Comparison of ENCODE assay signal across 1 cellular context in the genomic region with DNA sequence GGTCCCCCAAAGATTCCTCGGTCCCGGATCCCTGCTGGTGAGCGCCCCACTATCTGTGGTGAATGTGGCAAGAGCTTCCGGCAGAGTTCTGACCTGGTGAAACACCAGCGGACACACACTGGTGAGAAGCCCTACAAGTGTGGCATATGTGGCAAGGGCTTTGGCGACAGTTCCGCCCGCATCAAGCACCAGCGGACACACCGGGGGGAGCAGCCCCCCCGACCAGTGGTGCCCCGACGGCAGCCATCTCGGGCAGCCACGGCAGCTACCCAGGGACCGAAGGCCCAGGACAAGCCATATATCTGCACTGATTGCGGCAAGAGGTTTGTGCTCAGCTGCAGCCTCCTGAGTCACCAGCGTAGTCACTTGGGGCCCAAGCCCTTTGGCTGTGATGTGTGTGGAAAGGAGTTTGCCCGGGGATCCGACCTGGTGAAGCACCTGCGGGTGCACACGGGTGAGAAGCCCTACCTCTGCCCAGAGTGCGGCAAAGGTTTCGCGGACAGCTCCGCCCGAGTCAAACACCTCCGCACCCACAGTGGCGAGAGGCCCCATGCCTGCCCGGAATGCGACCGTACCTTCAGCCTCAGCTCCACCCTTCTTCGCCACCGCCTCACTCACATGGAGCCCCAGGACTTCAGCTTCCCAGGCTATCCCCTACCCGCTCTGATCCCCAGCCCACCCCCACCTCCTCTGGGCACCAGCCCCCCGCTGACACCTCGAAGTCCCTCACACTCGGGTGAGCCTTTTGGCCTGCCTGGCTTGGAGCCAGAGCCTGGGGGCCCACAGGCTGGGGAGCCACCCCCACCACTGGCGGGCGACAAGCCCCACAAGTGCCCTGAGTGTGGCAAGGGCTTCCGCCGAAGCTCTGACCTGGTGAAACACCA.
TF ChIP-seq lines count a peak whose summit lies in the region.

No MANE protein-coding gene starts in this region.

TF ChIP-seq in K562, 482 proteins besides CTCF, POLR2A, EP300 and RAD21:
- TF ChIP-seq, protein P1, sequence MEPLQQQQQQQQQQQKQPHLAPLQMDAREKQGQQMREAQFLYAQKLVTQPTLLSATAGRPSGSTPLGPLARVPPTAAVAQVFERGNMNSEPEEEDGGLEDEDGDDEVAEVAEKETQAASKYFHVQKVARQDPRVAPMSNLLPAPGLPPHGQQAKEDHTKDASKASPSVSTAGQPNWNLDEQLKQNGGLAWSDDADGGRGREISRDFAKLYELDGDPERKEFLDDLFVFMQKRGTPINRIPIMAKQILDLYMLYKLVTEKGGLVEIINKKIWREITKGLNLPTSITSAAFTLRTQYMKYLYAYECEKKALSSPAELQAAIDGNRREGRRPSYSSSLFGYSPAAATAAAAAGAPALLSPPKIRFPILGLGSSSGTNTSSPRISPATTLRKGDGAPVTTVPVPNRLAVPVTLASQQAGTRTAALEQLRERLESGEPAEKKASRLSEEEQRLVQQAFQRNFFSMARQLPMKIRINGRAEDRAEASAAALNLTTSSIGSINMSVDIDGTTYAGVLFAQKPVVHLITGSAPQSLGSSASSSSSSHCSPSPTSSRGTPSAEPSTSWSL (CRISPR knock-in tag; IDR thresholded peaks at IDR 0.05; ENCODE audit: borderline replicate concordance): no peak
- no peak for TF ChIP-seq SP1 (CRISPR knock-in tag; IDR thresholded peaks at IDR 0.05)
- peak; percentile 28; the same call in 1 of the 2 replicates for TF ChIP-seq NFIC (IDR thresholded peaks at IDR 0.05)
- 0 out of 2 replicates have a peak, but pooled peaks have one; percentile 4 for TF ChIP-seq POLR2G (IDR thresholded peaks at IDR 0.05; ENCODE audit: low read depth, low read length)
- TF ChIP-seq RBFOX2 (IDR thresholded peaks at IDR 0.05; ENCODE audit: low read depth, low read length): peak; percentile 28
- TF ChIP-seq, protein P2, sequence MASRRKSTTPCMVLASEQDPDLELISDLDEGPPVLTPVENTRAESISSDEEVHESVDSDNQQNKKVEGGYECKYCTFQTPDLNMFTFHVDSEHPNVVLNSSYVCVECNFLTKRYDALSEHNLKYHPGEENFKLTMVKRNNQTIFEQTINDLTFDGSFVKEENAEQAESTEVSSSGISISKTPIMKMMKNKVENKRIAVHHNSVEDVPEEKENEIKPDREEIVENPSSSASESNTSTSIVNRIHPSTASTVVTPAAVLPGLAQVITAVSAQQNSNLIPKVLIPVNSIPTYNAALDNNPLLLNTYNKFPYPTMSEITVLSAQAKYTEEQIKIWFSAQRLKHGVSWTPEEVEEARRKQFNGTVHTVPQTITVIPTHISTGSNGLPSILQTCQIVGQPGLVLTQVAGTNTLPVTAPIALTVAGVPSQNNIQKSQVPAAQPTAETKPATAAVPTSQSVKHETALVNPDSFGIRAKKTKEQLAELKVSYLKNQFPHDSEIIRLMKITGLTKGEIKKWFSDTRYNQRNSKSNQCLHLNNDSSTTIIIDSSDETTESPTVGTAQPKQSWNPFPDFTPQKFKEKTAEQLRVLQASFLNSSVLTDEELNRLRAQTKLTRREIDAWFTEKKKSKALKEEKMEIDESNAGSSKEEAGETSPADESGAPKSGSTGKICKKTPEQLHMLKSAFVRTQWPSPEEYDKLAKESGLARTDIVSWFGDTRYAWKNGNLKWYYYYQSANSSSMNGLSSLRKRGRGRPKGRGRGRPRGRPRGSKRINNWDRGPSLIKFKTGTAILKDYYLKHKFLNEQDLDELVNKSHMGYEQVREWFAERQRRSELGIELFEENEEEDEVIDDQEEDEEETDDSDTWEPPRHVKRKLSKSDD (conservative IDR thresholded peaks at IDR 0.05; ENCODE audit: low read length): no peak
- no peak for TF ChIP-seq HCFC1 (IDR thresholded peaks at IDR 0.05; ENCODE audit: low read depth, low read length)
- no peak for TF ChIP-seq KLF1 (tag; IDR thresholded peaks at IDR 0.05)
TF ChIP-seq in K562: peak in this region for 3.
